21 cellular contexts compared by ENCODE assay signal in genomic region chr15:88998980-88999713, GRCh38.
DNase-seq lines count a peak whose midpoint lies in the region; TF ChIP-seq lines count a peak whose summit lies in the region.
"Had no signal": no experiment of that assay in that cellular context is flagged by ENCODE, and none has a peak within 500 bp of the region (broad histone marks: within the 10 kb centered on the region; RNA-seq: fewer than 3 reads in every experiment).

No MANE protein-coding gene starts in this region.

- H3K9me3 ChIP-seq in OCI-LY7 (ENCODE audit: low read length), result no peaks in the 10 kb centered on the region
- H3K9me3 ChIP-seq in esophagus squamous epithelium, result no peaks in the 10 kb centered on the region
- H3K9me3 ChIP-seq: spleen, tibial nerve had no signal

- H2AFZ ChIP-seq in OCI-LY7 (ENCODE audit: low read length), result no peak overlapping the region

- CTCF ChIA-PET in OCI-LY7 (lab: Charles Lee; ENCODE audit: unreplicated experiment), result interaction anchor here (0.6 kb wide), 1 partner anchor 17 kb away, joined by 3 read pairs; no protein-coding TSS in a partner anchor

- WGBS in esophagus squamous epithelium, 2 donors, result 87 to 88% methylated on average over 6 to 7 of the region's 7 CpGs

- intact Hi-C loops in OCI-LY7 (cut with micrococcal nuclease; ENCODE audit: unreplicated experiment) (no loop called here), esophagus squamous epithelium (cut with DNase I) (no loop called here), cardiac septum (cut with DNase I) (no loop called here)

- H3K27me3 ChIP-seq in esophagus squamous epithelium, result peaks cover 0 to 5% (median 0%) of the 10 kb centered on the region in 4 donors
- H3K27me3 ChIP-seq: tibial nerve had no signal

- peak; percentile 9 for DNase-seq in activated effector memory CD4-positive, alpha-beta T cell treated with anti-CD3 and anti-CD28 coated beads, Interleukin-2, amount 50 U/mL, for 16 hours
- no peak for DNase-seq in activated effector memory CD4-positive, alpha-beta T cell treated with Interleukin-2 at 50 U/mL for 16 hours
- peak; percentile 5 for DNase-seq in OCI-LY7 (ENCODE audit: low spot score)
- DNase-seq in iPS DF 4.7 (ENCODE audit: extremely low read depth, low spot score), result peak; percentile 99
- DNase-seq in effector CD8-positive, alpha-beta T cell (lab: John Stamatoyannopoulos, UW), result no peak
- DNase-seq in esophagus squamous epithelium (lab: John Stamatoyannopoulos, UW), result no peak
- no peak for DNase-seq in cardiac septum (ENCODE audit: low spot score)
- no peak for DNase-seq in MV-4-11 (lab: John Stamatoyannopoulos, UW)
- DNase-seq: activated CD4-positive, alpha-beta T cell treated with anti-CD3 and anti-CD28 coated beads for 48 hours; activated naive CD4-positive, alpha-beta T cell; activated T-cell treated with anti-CD3 and anti-CD28 coated beads, Interleukin-2, amount 50 U/mL, for 4 hours; CD4-positive, alpha-beta memory T cell; hypothalamus; NCI-H446; PC-3; right cardiac atrium; SHP77; spleen had no signal

- H3K4me3 ChIP-seq in OCI-LY7 (ENCODE audit: low read depth, low read length, poor library complexity, severe bottlenecking) (no peak overlapping the region), esophagus squamous epithelium (no peak overlapping the region)
- H3K4me3 ChIP-seq: lung, spleen, tibial nerve had no signal

- H3K36me3 ChIP-seq in OCI-LY7 (ENCODE audit: insufficient read depth, low read length) (no peaks in the 10 kb centered on the region), esophagus squamous epithelium (no peaks in the 10 kb centered on the region)
- H3K36me3 ChIP-seq: spleen, tibial nerve had no signal

- H3K9me2 ChIP-seq in OCI-LY7 (ENCODE audit: insufficient read depth, low read length), result no peaks in the 10 kb centered on the region

- H4K20me1 ChIP-seq in OCI-LY7 (ENCODE audit: insufficient read depth, low read length), result no peaks in the 10 kb centered on the region

- no peak for TF ChIP-seq POLR2A in esophagus squamous epithelium (IDR thresholded peaks at IDR 0.05)

- no peak overlapping the region for H3K4me2 ChIP-seq in OCI-LY7 (ENCODE audit: low read length)

- no TSS peak for BruUV-seq in OCI-LY7 (replicated peaks; lab: Mats Ljungman, UMichigan)

- TF ChIP-seq CTCF in OCI-LY7 (conservative IDR thresholded peaks at IDR 0.05; ENCODE audit: low read length) (no peak), esophagus squamous epithelium (IDR thresholded peaks at IDR 0.05) (no peak)

- no peaks in the 10 kb centered on the region for H3K79me2 ChIP-seq in OCI-LY7 (ENCODE audit: insufficient read depth, low read depth, low read length)

- H3K27ac ChIP-seq in OCI-LY7 (ENCODE audit: low read depth, low read length, poor library complexity, severe bottlenecking) (no peak overlapping the region), esophagus squamous epithelium (no peak overlapping the region)
- H3K27ac ChIP-seq: spleen, tibial nerve, VCaP had no signal

- POLR2A ChIA-PET in OCI-LY7 (lab: Charles Lee), result interaction anchor here (0.8 to 1.3 kb wide), 2 partner anchors 10 to 13 kb away, joined by 3 to 4 read pairs; no protein-coding TSS in a partner anchor

- no peaks in the 10 kb centered on the region for H3K4me1 ChIP-seq in OCI-LY7 (ENCODE audit: insufficient read depth, low read length, poor library complexity, severe bottlenecking)
- peaks cover 0 to 4% (median 0%) of the 10 kb centered on the region in 3 donors for H3K4me1 ChIP-seq in esophagus squamous epithelium

Comparison
In these comparisons a context has a peak if more than half of its experiments do, and no peak if none do; other contexts are left out.
1. DNase-seq: peak in activated effector memory CD4-positive, alpha-beta T cell treated with anti-CD3 and anti-CD28 coated beads, Interleukin-2, amount 50 U/mL, for 16 hours (single experiment), OCI-LY7 (single experiment) and iPS DF 4.7 (single experiment); none in activated effector memory CD4-positive, alpha-beta T cell treated with Interleukin-2 at 50 U/mL for 16 hours (single experiment), effector CD8-positive, alpha-beta T cell (single experiment), esophagus squamous epithelium (single experiment), cardiac septum (single experiment) and MV-4-11 (single experiment).